ENCODE assay signal across 13 cellular contexts in genomic region chr10:5595591-5596590, GRCh38.
DNase-seq lines count a peak whose midpoint lies in the region; ATAC-seq, FAIRE-seq and TF ChIP-seq lines count a peak whose summit lies in the region.
"Had no signal": no experiment of that assay in that cellular context is flagged by ENCODE, and none has a peak within 500 bp of the region (broad histone marks: within the 10 kb centered on the region; RNA-seq: fewer than 3 reads in every experiment).

No MANE protein-coding gene starts in this region.

- H3K4me3 ChIP-seq in astrocyte (ENCODE audit: insufficient read depth, low read depth, low read length) (peak overlapping the region; percentile 51), kidney (ENCODE audit: low read length in 2 of 2) (no peak overlapping the region)

- intact Hi-C loops in kidney (cut with DNase I): no loop called here

- no peak for TF ChIP-seq CTCF in astrocyte (IDR thresholded peaks at IDR 0.05; ENCODE audit: insufficient read depth, low read depth, low read length)
- no peak for TF ChIP-seq CTCF in kidney (IDR thresholded peaks at IDR 0.05; ENCODE audit: borderline replicate concordance, extremely low read depth, insufficient read depth)
- TF ChIP-seq CTCF in GM10266 (IDR thresholded peaks at IDR 0.05; ENCODE audit: control insufficient read depth, insufficient read depth, low read depth, missing control alignments): no peak

- peak overlapping the region; percentile 64 for H3K27ac Mint-ChIP-seq in astrocyte (ENCODE audit: unreplicated experiment)
- H3K27ac Mint-ChIP-seq: activated naive CD4-positive, alpha-beta T cell treated with anti-CD3 and anti-CD28 coated beads for 36 hours; T-helper 1 cell treated with Interleukin-12 subunit alpha and Interleukin-12 subunit beta and Interleukin-4 antibody, amounts not matched to agents 30 μg/mL and 1 μg/mL, for 36 hours had no signal

- no peaks in the 10 kb centered on the region for H3K9me3 Mint-ChIP-seq in astrocyte (ENCODE audit: unreplicated experiment)
- H3K9me3 Mint-ChIP-seq: activated naive CD4-positive, alpha-beta T cell treated with anti-CD3 and anti-CD28 coated beads for 36 hours; T-helper 1 cell treated with Interleukin-12 subunit alpha and Interleukin-12 subunit beta and Interleukin-4 antibody, amounts not matched to agents 30 μg/mL and 1 μg/mL, for 36 hours had no signal

- FAIRE-seq in astrocyte (lab: Jason Lieb, UNC) (peak; percentile 93), kidney (lab: Jason Lieb, UNC) (no peak)
- FAIRE-seq: G401.6 had no signal

- no peaks in the 10 kb centered on the region for H3K36me3 Mint-ChIP-seq in astrocyte (ENCODE audit: low read depth, unreplicated experiment)

- H3K9me3 ChIP-seq in astrocyte (ENCODE audit: insufficient read depth, low read depth, low read length) (no peaks in the 10 kb centered on the region), kidney (ENCODE audit: control insufficient read depth in 1 of 2, low read length in 2 of 2) (no peaks in the 10 kb centered on the region)

- no peaks in the 10 kb centered on the region for H3K79me2 ChIP-seq in astrocyte (ENCODE audit: insufficient read depth, low read length)

- H2AFZ ChIP-seq in astrocyte (ENCODE audit: low read depth, low read length): peak overlapping the region; percentile 59

- no peaks in the 10 kb centered on the region for H4K20me1 ChIP-seq in astrocyte (ENCODE audit: insufficient read depth, low read length)

- H3K36me3 ChIP-seq in astrocyte (ENCODE audit: insufficient read depth, low read length) (no peaks in the 10 kb centered on the region), kidney (ENCODE audit: control insufficient read depth in 1 of 2, insufficient read depth in 2 of 2, low read length in 2 of 2) (no peaks in the 10 kb centered on the region)

- H3K9ac ChIP-seq in astrocyte (ENCODE audit: low read length) (peak overlapping the region; percentile 73), kidney (ENCODE audit: low read length in 2 of 2) (no peak overlapping the region)

- peaks cover 6% of the 10 kb centered on the region for H3K27me3 Mint-ChIP-seq in astrocyte (ENCODE audit: low read depth, unreplicated experiment)

- H3K4me1 ChIP-seq in astrocyte (ENCODE audit: insufficient read depth, low read length) (peaks cover 31% of the 10 kb centered on the region), kidney (ENCODE audit: control insufficient read depth in 1 of 2, insufficient read depth in 1 of 2, low read depth in 1 of 2, low read length in 2 of 2) (peaks cover 0 to 11% of the 10 kb centered on the region in 2 donors)

- H3K27ac ChIP-seq in astrocyte (ENCODE audit: low read depth, low read length): peak overlapping the region; percentile 87
- H3K27ac ChIP-seq in kidney (ENCODE audit: low read depth in 2 of 2, low read length in 2 of 2): peak overlapping the region; percentile 38 to 47

- DNase-seq in AG08395 (ENCODE audit: low spot score): peak; percentile 82
- DNase-seq in HPDE6-E6E7 (ENCODE audit: extremely low spot score): peak; percentile 42
- DNase-seq in astrocyte (ENCODE audit: low read depth): peak; percentile 94
- DNase-seq in kidney: peak; percentile 40
- DNase-seq in GM10266 (ENCODE audit: extremely low spot score): no peak
- no peak for DNase-seq in HT-29 (ENCODE audit: low spot score)
- DNase-seq in activated CD4-positive, alpha-beta T cell treated with anti-CD3 and anti-CD28 coated beads for 1 hour: no peak
- DNase-seq: activated naive CD4-positive, alpha-beta T cell treated with anti-CD3 and anti-CD28 coated beads for 36 hours; NCI-H2081; stimulated activated naive CD8-positive, alpha-beta T cell treated with anti-CD3 and anti-CD28 coated beads, Interleukin-15, Interleukin-2, amounts not matched to agents 100 U/mL and 50 U/mL, for 24 hours had no signal

- no peak for ATAC-seq in GM21529 (IDR thresholded peaks at IDR 0.05; ENCODE audit: unreplicated experiment)
- ATAC-seq: stimulated activated naive CD8-positive, alpha-beta T cell treated with anti-CD3 and anti-CD28 coated beads, Interleukin-15, Interleukin-2, amounts not matched to agents 100 U/mL and 50 U/mL, for 24 hours had no signal

- peak overlapping the region; percentile 84 for H3K4me2 ChIP-seq in astrocyte (ENCODE audit: low read length)

- H3K27me3 ChIP-seq in astrocyte (ENCODE audit: insufficient read depth, low read length): no peaks in the 10 kb centered on the region

- no peak overlapping the region for H3K4me3 Mint-ChIP-seq in astrocyte (ENCODE audit: unreplicated experiment)
- H3K4me3 Mint-ChIP-seq: activated naive CD4-positive, alpha-beta T cell treated with anti-CD3 and anti-CD28 coated beads for 36 hours; T-helper 1 cell treated with Interleukin-12 subunit alpha and Interleukin-12 subunit beta and Interleukin-4 antibody, amounts not matched to agents 30 μg/mL and 1 μg/mL, for 36 hours had no signal

- H3K4me1 Mint-ChIP-seq in astrocyte (ENCODE audit: low read depth, unreplicated experiment): peaks cover 31% of the 10 kb centered on the region

Comparison
In these comparisons a context has a peak if more than half of its experiments do, and no peak if none do; other contexts are left out.
1. DNase-seq: peak in AG08395 (single experiment), HPDE6-E6E7 (single experiment), astrocyte (single experiment) and kidney (single experiment); none in GM10266 (single experiment), HT-29 (single experiment) and activated CD4-positive, alpha-beta T cell treated with anti-CD3 and anti-CD28 coated beads for 1 hour (single experiment).